Comparison of ENCODE assay signal across 8 cellular contexts in genomic region chr16:30844671-30845449, GRCh38. TPM values are rescaled to one million over a fixed set of nuclear protein-coding genes. Genes with fewer than 3 reads are reported as not detected.
A peak's percentile ranks its signal among the peaks of the same experiment; 100 is the strongest.
DNase-seq lines count a peak whose midpoint lies in the region; ATAC-seq, FAIRE-seq and TF ChIP-seq lines count a peak whose summit lies in the region.

No MANE protein-coding gene starts in this region.

- H3K9me3 ChIP-seq in kidney (ENCODE audit: control insufficient read depth in 1 of 2, low read length in 2 of 2), result no peaks in the 10 kb centered on the region

- H3K27ac ChIP-seq in kidney (ENCODE audit: low read depth in 2 of 2, low read length in 2 of 2), result no peak overlapping the region

- no peaks in the 10 kb centered on the region for H3K36me3 ChIP-seq in bronchial epithelial cell (ENCODE audit: control insufficient read depth, insufficient read depth, low read length)
- no peaks in the 10 kb centered on the region for H3K36me3 ChIP-seq in kidney (ENCODE audit: control insufficient read depth in 1 of 2, insufficient read depth in 2 of 2, low read length in 2 of 2)

- H3K9ac ChIP-seq in kidney (ENCODE audit: low read length in 2 of 2), result no peak overlapping the region

- H3K4me3 ChIP-seq in WI38 (ENCODE audit: low read depth, low read length) (peak overlapping the region; percentile 29; the same call in 1 of the 2 replicates), bronchial epithelial cell (ENCODE audit: low read depth, low read length) (no peak overlapping the region), kidney (ENCODE audit: low read length in 2 of 2) (no peak overlapping the region)

- TF ChIP-seq CTCF in WI38 (IDR thresholded peaks at IDR 0.05; ENCODE audit: low read depth, low read length) (peak; percentile 93), bronchial epithelial cell (IDR thresholded peaks at IDR 0.05; ENCODE audit: insufficient read depth, low read length, severe bottlenecking) (peak; percentile 81), kidney (IDR thresholded peaks at IDR 0.05; ENCODE audit: borderline replicate concordance, extremely low read depth, insufficient read depth) (peak; percentile 87)

- ATAC-seq in HG02610 (IDR thresholded peaks at IDR 0.05; ENCODE audit: unreplicated experiment) (peak; percentile 75), HG03342 (IDR thresholded peaks at IDR 0.05; ENCODE audit: unreplicated experiment) (no peak)

- peaks cover 0 to 6% of the 10 kb centered on the region in 2 donors for H3K4me1 ChIP-seq in kidney (ENCODE audit: control insufficient read depth in 1 of 2, insufficient read depth in 1 of 2, low read depth in 1 of 2, low read length in 2 of 2)

- intact Hi-C loops in kidney (cut with DNase I), result no loop called here

- FAIRE-seq in bronchial epithelial cell (lab: Jason Lieb, UNC) (no peak), kidney (lab: Jason Lieb, UNC) (no peak)

- peak; percentile 80 for DNase-seq in COR-L47 (lab: John Stamatoyannopoulos, UW)
- DNase-seq in NCI-H2196 treated with DMSO at 0.1 percent for 48 hours (lab: John Stamatoyannopoulos, UW; ENCODE audit: unreplicated experiment), result peak; percentile 75
- DNase-seq in bronchial epithelial cell (ENCODE audit: low read depth), result peak; percentile 77
- peak; percentile 67 for DNase-seq in kidney
- DNase-seq in stimulated activated CD4-positive, alpha-beta T cell treated with anti-CD3 and anti-CD28 coated beads, Interleukin-15, amount 100 ng/mL, for 48 hours (ENCODE audit: low read depth in 2 of 2), result peak; percentile 65 to 85

- no peaks in the 10 kb centered on the region for H3K27me3 ChIP-seq in bronchial epithelial cell (ENCODE audit: control insufficient read depth, insufficient read depth, low read length)

RNA-seq across cellular contexts. Expression of gene BCL7C, which starts 49.0 kb away (rescaled TPM):
- total RNA-seq in bronchial epithelial cell (24.7 and 50.1 TPM in 2 replicates), kidney (40.0 TPM)
- polyA plus RNA-seq in kidney (ENCODE audit: insufficient read depth, low read depth, low replicate concordance), result 77.9 TPM

RNA-seq across cellular contexts. Expression of gene CTF1, which starts 51.6 kb away (rescaled TPM):
- total RNA-seq in bronchial epithelial cell (0.26 and 0.38 TPM in 2 replicates), kidney (7.3 TPM)
- polyA plus RNA-seq in kidney (ENCODE audit: insufficient read depth, low read depth, low replicate concordance), result 13.0 TPM

RNA-seq across cellular contexts. Expression of gene ZNF629, which starts 57.9 kb away (rescaled TPM):
- total RNA-seq in bronchial epithelial cell, result 4.2 and 5.0 TPM in 2 replicates
- total RNA-seq in kidney, result 19.8 TPM
- 8.1 TPM for polyA plus RNA-seq in kidney (ENCODE audit: insufficient read depth, low read depth, low replicate concordance)
